Comparison of ENCODE assay signal across 8 cellular contexts in the genomic region with DNA sequence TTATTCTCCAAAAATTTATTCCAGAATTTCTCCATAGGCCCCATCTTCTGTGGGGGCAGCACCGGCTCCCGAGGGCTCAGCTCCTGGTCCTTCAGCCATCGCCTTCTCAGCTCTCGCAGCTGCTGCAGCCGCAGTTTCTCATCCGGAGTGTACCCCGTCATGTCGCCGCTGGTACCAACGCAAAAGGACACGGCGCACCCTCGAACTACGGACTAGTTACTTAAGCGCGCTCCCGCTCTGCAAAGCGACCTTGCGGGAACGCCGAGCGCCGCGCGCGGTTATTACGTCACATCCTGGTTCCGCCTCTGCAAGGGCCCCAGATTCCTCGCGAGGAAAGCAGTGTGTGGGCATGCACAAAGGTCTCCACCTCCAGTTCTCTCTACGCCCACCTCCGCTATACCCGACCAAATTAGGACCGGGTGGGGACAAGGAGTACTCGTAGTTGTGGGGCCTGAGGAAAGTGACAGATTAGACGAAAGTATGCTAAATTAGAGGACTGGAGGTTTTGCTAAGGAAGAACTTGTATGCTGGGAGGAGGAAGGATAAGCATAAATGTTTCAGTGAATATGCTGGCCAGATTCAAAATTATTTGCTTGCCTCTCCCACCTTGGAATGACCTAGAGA.
DNase-seq lines count a peak whose midpoint lies in the region; FAIRE-seq and TF ChIP-seq lines count a peak whose summit lies in the region.

Gene NDUFB6 (minus strand): TSS at position 260 of the 624 bp plus-strand sequence. CDS start 99 bp downstream, at position 161.

- FAIRE-seq in H54 (lab: Jason Lieb, UNC): peak; percentile 80

- TF ChIP-seq POLR2A in H54 (IDR thresholded peaks at IDR 0.05; ENCODE audit: low read depth, low read length) (peak; percentile 73; the same call in 1 of the 2 replicates), Raji (IDR thresholded peaks at IDR 0.05; ENCODE audit: insufficient read depth, low read depth, low read length) (peak; percentile 89)

- H3K4me3 ChIP-seq in Loucy (ENCODE audit: low read length, poor library complexity, severe bottlenecking): peak within 1 kb of the TSS; percentile 92

- H3K9me2 ChIP-seq in Loucy (replicated peaks; ENCODE audit: low read depth, low read length): no peaks in the 10 kb centered on the region

- H3K79me2 ChIP-seq in Loucy (ENCODE audit: insufficient read depth, low read length): peaks cover 43% of the 10 kb centered on the region

- peak within 1 kb of the TSS; percentile 99 to 100 (median 99) for H3K4me3 Mint-ChIP-seq in nephron
- H3K4me3 Mint-ChIP-seq in stimulated activated naive CD8-positive, alpha-beta T cell treated with anti-CD3 and anti-CD28 coated beads, Interleukin-15, Interleukin-2, amounts not matched to agents 100 ng/mL and 50 ng/mL, for 24 hours: peak within 1 kb of the TSS; percentile 99

- H3K27me3 ChIP-seq in Loucy (ENCODE audit: insufficient read depth, low read length, poor library complexity, severe bottlenecking): no peaks in the 10 kb centered on the region

- no peaks in the 10 kb centered on the region for H3K36me3 ChIP-seq in Loucy (ENCODE audit: insufficient read depth, low read length)

- DNase-seq in EH (ENCODE audit: low read depth) (peak; percentile 91), H54 (ENCODE audit: insufficient read length, low spot score) (peak; percentile 48), fibroblast of peridontal ligament (ENCODE audit: extremely low read depth) (peak; percentile 92)
- peak; percentile 91 for DNase-seq in activated T-helper 9 cell treated with anti-CD3 and anti-CD28 coated beads, Interleukin-2, amount 50 U/mL, for 16 hours (ENCODE audit: low read depth)

- peaks cover 30% of the 10 kb centered on the region for H3K4me1 ChIP-seq in Loucy (ENCODE audit: insufficient read depth, low read length, poor library complexity, severe bottlenecking)

- no peak for TF ChIP-seq CTCF in Loucy (conservative IDR thresholded peaks at IDR 0.05; ENCODE audit: low read length)
- no peak for TF ChIP-seq CTCF in nephron (IDR thresholded peaks at IDR 0.05; ENCODE audit: unreplicated experiment in 3 of 3)

- H3K27ac Mint-ChIP-seq in nephron: peak within 1 kb of the TSS; percentile 92 to 99 (median 99)
- peak within 1 kb of the TSS; percentile 97 for H3K27ac Mint-ChIP-seq in stimulated activated naive CD8-positive, alpha-beta T cell treated with anti-CD3 and anti-CD28 coated beads, Interleukin-15, Interleukin-2, amounts not matched to agents 100 ng/mL and 50 ng/mL, for 24 hours

- peak within 1 kb of the TSS; percentile 85 for H3K9ac ChIP-seq in Loucy (ENCODE audit: low read depth, low read length, poor library complexity, severe bottlenecking)

- H3K9me3 Mint-ChIP-seq in nephron: no peaks in the 10 kb centered on the region
- no peaks in the 10 kb centered on the region for H3K9me3 Mint-ChIP-seq in stimulated activated naive CD8-positive, alpha-beta T cell treated with anti-CD3 and anti-CD28 coated beads, Interleukin-15, Interleukin-2, amounts not matched to agents 100 ng/mL and 50 ng/mL, for 24 hours

- peaks cover 5% of the 10 kb centered on the region; the same call in 1 of the 2 replicates for H3F3A ChIP-seq in Loucy (ENCODE audit: low read depth)

- H3K9me3 ChIP-seq in Loucy (ENCODE audit: insufficient read depth, low read depth, low read length): no peaks in the 10 kb centered on the region

- H3K36me3 Mint-ChIP-seq in nephron (ENCODE audit: low read depth): peaks cover 14% of the 10 kb centered on the region
- peaks cover 13% of the 10 kb centered on the region for H3K36me3 Mint-ChIP-seq in stimulated activated naive CD8-positive, alpha-beta T cell treated with anti-CD3 and anti-CD28 coated beads, Interleukin-15, Interleukin-2, amounts not matched to agents 100 ng/mL and 50 ng/mL, for 24 hours (ENCODE audit: low read depth)

- peaks cover 17% of the 10 kb centered on the region for H3K4me1 Mint-ChIP-seq in nephron
- peaks cover 26% of the 10 kb centered on the region for H3K4me1 Mint-ChIP-seq in stimulated activated naive CD8-positive, alpha-beta T cell treated with anti-CD3 and anti-CD28 coated beads, Interleukin-15, Interleukin-2, amounts not matched to agents 100 ng/mL and 50 ng/mL, for 24 hours (ENCODE audit: low read depth)

- H3K27me3 Mint-ChIP-seq in nephron (ENCODE audit: low read depth): no peaks in the 10 kb centered on the region
- H3K27me3 Mint-ChIP-seq in stimulated activated naive CD8-positive, alpha-beta T cell treated with anti-CD3 and anti-CD28 coated beads, Interleukin-15, Interleukin-2, amounts not matched to agents 100 ng/mL and 50 ng/mL, for 24 hours: peaks cover 3% of the 10 kb centered on the region

- peak within 1 kb of the TSS; percentile 83 for H2AFZ ChIP-seq in Loucy (ENCODE audit: low read length)

- peaks cover 15% of the 10 kb centered on the region for H4K20me1 ChIP-seq in Loucy (ENCODE audit: insufficient read depth, low read length, poor library complexity, severe bottlenecking)

- H3K4me2 ChIP-seq in Loucy (ENCODE audit: low read depth, low read length, poor library complexity, severe bottlenecking): peak within 1 kb of the TSS; percentile 86

Comparison
In these comparisons a context has a peak if more than half of its experiments do, and no peak if none do; other contexts are left out.
1. Peak in every context shown above with its lines: DNase-seq and H3K4me3 ChIP-seq.